In the genomic region with DNA sequence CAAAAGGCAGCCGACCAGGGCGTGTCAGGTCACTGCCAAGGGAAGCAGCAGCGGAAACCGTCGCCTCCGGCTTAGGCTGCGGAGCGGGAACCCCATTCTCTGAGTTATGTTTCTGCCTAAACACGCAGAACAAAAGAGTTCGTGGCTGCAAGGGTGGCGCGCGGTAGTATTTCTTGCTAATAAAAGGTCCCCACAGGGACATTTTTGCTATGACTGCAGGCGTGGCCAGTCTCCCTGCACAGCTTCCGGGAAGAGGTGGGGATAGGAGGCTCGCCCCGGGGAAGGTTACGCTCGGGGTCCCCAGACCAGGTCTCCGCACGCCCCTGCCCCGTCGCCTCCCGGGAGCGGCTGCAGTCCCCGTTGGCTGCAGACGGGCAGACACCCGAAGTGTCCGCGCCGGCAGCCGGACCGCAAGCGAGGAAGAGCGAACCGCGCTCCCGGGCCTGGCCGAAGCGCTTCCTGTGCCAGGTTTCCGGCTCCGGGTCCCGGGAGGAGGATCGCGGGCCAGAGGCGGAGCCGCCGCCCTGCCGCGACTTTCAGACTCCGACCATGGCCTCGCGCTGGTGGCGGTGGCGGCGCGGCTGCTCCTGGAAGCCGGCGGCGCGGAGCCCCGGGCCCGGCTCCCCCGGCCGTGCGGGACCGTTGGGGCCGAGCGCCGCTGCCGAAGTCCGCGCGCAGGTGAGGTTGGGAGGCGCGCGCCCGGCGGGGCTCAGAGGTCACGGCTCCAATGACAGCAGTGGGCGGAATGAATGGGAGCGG, we compare ENCODE assay signal across 1 cellular context.
TF ChIP-seq lines count a peak whose summit lies in the region.

A gene with protein sequence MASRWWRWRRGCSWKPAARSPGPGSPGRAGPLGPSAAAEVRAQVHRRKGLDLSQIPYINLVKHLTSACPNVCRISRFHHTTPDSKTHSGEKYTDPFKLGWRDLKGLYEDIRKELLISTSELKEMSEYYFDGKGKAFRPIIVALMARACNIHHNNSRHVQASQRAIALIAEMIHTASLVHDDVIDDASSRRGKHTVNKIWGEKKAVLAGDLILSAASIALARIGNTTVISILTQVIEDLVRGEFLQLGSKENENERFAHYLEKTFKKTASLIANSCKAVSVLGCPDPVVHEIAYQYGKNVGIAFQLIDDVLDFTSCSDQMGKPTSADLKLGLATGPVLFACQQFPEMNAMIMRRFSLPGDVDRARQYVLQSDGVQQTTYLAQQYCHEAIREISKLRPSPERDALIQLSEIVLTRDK (plus strand): TSS at position 539 of the 759 bp plus-strand sequence. CDS start 11 bp downstream, at position 550.

TF ChIP-seq in GM12878, 131 proteins besides CTCF, POLR2A, EP300 and RAD21 (continued from another document and continues in another):
- TF ChIP-seq, protein P1, sequence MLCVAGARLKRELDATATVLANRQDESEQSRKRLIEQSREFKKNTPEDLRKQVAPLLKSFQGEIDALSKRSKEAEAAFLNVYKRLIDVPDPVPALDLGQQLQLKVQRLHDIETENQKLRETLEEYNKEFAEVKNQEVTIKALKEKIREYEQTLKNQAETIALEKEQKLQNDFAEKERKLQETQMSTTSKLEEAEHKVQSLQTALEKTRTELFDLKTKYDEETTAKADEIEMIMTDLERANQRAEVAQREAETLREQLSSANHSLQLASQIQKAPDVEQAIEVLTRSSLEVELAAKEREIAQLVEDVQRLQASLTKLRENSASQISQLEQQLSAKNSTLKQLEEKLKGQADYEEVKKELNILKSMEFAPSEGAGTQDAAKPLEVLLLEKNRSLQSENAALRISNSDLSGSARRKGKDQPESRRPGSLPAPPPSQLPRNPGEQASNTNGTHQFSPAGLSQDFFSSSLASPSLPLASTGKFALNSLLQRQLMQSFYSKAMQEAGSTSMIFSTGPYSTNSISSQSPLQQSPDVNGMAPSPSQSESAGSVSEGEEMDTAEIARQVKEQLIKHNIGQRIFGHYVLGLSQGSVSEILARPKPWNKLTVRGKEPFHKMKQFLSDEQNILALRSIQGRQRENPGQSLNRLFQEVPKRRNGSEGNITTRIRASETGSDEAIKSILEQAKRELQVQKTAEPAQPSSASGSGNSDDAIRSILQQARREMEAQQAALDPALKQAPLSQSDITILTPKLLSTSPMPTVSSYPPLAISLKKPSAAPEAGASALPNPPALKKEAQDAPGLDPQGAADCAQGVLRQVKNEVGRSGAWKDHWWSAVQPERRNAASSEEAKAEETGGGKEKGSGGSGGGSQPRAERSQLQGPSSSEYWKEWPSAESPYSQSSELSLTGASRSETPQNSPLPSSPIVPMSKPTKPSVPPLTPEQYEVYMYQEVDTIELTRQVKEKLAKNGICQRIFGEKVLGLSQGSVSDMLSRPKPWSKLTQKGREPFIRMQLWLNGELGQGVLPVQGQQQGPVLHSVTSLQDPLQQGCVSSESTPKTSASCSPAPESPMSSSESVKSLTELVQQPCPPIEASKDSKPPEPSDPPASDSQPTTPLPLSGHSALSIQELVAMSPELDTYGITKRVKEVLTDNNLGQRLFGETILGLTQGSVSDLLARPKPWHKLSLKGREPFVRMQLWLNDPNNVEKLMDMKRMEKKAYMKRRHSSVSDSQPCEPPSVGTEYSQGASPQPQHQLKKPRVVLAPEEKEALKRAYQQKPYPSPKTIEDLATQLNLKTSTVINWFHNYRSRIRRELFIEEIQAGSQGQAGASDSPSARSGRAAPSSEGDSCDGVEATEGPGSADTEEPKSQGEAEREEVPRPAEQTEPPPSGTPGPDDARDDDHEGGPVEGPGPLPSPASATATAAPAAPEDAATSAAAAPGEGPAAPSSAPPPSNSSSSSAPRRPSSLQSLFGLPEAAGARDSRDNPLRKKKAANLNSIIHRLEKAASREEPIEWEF (IDR thresholded peaks at IDR 0.05; ENCODE audit: insufficient replicate concordance, low read depth, low read length), result no peak
- TF ChIP-seq SREBF2 (IDR thresholded peaks at IDR 0.05; ENCODE audit: low read length) (peak; percentile 44; the same call in 1 of the 2 replicates), HCFC1 (IDR thresholded peaks at IDR 0.05; ENCODE audit: low read length) (peak; percentile 64), BHLHE40 (IDR thresholded peaks at IDR 0.05; ENCODE audit: borderline replicate concordance in 1 of 2, low read depth in 2 of 2, low read length in 1 of 2) (peak; percentile 91 to 96; a peak in 3 of 4 replicates), IKZF1 (conservative IDR thresholded peaks at IDR 0.05) (peak; percentile 97), CEBPB (IDR thresholded peaks at IDR 0.05; ENCODE audit: borderline replicate concordance in 1 of 2, low read depth in 2 of 2, low read length in 2 of 2) (no peak), ZZZ3 (IDR thresholded peaks at IDR 0.05; ENCODE audit: control insufficient read depth, insufficient read length, low read depth) (no peak), BACH1 (IDR thresholded peaks at IDR 0.05; ENCODE audit: borderline replicate concordance) (peak; percentile 62; the same call in 1 of the 2 replicates), RUNX3 (IDR thresholded peaks at IDR 0.05; ENCODE audit: low read length) (peak; percentile 50; the same call in 1 of the 2 replicates), TBL1XR1 (IDR thresholded peaks at IDR 0.05; ENCODE audit: low read depth, low read length) (no peak), ASH2L (IDR thresholded peaks at IDR 0.05; ENCODE audit: borderline replicate concordance, low read depth) (peak; percentile 89), ZNF274 (IDR thresholded peaks at IDR 0.05; ENCODE audit: insufficient read depth, insufficient read length) (no peak), KLF5 (IDR thresholded peaks at IDR 0.05; ENCODE audit: partially characterized antibody) (peak; percentile 78), EGR1 (IDR thresholded peaks at IDR 0.05; ENCODE audit: borderline replicate concordance in 1 of 2, low read depth in 2 of 2, low read length in 2 of 2) (no peak), SMAD5 (IDR thresholded peaks at IDR 0.05; ENCODE audit: low read depth) (peak; percentile 65), ESRRA (IDR thresholded peaks at IDR 0.05; ENCODE audit: low read length) (no peak; the same call in 1 of the 2 replicates), PAX5 (IDR thresholded peaks at IDR 0.05; ENCODE audit: borderline replicate concordance, low read depth, low read length) (peak; percentile 64; the same call in 1 of the 2 replicates), CBX5 (IDR thresholded peaks at IDR 0.05; ENCODE audit: low read depth) (peak; percentile 71; the same call in 1 of the 2 replicates)
- TF ChIP-seq, protein P2, sequence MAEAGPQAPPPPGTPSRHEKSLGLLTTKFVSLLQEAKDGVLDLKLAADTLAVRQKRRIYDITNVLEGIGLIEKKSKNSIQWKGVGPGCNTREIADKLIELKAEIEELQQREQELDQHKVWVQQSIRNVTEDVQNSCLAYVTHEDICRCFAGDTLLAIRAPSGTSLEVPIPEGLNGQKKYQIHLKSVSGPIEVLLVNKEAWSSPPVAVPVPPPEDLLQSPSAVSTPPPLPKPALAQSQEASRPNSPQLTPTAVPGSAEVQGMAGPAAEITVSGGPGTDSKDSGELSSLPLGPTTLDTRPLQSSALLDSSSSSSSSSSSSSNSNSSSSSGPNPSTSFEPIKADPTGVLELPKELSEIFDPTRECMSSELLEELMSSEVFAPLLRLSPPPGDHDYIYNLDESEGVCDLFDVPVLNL (IDR thresholded peaks at IDR 0.05; ENCODE audit: low read depth, low read length), result peak; percentile 73; the same call in 1 of the 2 replicates
- TF ChIP-seq, protein P3, sequence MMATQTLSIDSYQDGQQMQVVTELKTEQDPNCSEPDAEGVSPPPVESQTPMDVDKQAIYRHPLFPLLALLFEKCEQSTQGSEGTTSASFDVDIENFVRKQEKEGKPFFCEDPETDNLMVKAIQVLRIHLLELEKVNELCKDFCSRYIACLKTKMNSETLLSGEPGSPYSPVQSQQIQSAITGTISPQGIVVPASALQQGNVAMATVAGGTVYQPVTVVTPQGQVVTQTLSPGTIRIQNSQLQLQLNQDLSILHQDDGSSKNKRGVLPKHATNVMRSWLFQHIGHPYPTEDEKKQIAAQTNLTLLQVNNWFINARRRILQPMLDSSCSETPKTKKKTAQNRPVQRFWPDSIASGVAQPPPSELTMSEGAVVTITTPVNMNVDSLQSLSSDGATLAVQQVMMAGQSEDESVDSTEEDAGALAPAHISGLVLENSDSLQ (IDR thresholded peaks at IDR 0.05), result peak; percentile 40; the same call in 1 of the 2 replicates
- TF ChIP-seq, protein P4, sequence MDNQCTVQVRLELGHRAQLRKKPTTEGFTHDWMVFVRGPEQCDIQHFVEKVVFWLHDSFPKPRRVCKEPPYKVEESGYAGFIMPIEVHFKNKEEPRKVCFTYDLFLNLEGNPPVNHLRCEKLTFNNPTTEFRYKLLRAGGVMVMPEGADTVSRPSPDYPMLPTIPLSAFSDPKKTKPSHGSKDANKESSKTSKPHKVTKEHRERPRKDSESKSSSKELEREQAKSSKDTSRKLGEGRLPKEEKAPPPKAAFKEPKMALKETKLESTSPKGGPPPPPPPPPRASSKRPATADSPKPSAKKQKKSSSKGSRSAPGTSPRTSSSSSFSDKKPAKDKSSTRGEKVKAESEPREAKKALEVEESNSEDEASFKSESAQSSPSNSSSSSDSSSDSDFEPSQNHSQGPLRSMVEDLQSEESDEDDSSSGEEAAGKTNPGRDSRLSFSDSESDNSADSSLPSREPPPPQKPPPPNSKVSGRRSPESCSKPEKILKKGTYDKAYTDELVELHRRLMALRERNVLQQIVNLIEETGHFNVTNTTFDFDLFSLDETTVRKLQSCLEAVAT (IDR thresholded peaks at IDR 0.05), result peak; percentile 39; the same call in 1 of the 2 replicates
- TF ChIP-seq, protein P5, sequence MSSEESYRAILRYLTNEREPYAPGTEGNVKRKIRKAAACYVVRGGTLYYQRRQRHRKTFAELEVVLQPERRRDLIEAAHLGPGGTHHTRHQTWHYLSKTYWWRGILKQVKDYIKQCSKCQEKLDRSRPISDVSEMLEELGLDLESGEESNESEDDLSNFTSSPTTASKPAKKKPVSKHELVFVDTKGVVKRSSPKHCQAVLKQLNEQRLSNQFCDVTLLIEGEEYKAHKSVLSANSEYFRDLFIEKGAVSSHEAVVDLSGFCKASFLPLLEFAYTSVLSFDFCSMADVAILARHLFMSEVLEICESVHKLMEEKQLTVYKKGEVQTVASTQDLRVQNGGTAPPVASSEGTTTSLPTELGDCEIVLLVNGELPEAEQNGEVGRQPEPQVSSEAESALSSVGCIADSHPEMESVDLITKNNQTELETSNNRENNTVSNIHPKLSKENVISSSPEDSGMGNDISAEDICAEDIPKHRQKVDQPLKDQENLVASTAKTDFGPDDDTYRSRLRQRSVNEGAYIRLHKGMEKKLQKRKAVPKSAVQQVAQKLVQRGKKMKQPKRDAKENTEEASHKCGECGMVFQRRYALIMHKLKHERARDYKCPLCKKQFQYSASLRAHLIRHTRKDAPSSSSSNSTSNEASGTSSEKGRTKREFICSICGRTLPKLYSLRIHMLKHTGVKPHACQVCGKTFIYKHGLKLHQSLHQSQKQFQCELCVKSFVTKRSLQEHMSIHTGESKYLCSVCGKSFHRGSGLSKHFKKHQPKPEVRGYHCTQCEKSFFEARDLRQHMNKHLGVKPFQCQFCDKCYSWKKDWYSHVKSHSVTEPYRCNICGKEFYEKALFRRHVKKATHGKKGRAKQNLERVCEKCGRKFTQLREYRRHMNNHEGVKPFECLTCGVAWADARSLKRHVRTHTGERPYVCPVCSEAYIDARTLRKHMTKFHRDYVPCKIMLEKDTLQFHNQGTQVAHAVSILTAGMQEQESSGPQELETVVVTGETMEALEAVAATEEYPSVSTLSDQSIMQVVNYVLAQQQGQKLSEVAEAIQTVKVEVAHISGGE (CRISPR knock-in tag; IDR thresholded peaks at IDR 0.05), result peak; percentile 60; the same call in 1 of the 2 replicates
- TF ChIP-seq, protein P6, sequence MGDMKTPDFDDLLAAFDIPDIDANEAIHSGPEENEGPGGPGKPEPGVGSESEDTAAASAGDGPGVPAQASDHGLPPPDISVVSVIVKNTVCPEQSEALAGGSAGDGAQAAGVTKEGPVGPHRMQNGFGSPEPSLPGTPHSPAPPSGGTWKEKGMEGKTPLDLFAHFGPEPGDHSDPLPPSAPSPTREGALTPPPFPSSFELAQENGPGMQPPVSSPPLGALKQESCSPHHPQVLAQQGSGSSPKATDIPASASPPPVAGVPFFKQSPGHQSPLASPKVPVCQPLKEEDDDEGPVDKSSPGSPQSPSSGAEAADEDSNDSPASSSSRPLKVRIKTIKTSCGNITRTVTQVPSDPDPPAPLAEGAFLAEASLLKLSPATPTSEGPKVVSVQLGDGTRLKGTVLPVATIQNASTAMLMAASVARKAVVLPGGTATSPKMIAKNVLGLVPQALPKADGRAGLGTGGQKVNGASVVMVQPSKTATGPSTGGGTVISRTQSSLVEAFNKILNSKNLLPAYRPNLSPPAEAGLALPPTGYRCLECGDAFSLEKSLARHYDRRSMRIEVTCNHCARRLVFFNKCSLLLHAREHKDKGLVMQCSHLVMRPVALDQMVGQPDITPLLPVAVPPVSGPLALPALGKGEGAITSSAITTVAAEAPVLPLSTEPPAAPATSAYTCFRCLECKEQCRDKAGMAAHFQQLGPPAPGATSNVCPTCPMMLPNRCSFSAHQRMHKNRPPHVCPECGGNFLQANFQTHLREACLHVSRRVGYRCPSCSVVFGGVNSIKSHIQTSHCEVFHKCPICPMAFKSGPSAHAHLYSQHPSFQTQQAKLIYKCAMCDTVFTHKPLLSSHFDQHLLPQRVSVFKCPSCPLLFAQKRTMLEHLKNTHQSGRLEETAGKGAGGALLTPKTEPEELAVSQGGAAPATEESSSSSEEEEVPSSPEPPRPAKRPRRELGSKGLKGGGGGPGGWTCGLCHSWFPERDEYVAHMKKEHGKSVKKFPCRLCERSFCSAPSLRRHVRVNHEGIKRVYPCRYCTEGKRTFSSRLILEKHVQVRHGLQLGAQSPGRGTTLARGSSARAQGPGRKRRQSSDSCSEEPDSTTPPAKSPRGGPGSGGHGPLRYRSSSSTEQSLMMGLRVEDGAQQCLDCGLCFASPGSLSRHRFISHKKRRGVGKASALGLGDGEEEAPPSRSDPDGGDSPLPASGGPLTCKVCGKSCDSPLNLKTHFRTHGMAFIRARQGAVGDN (IDR thresholded peaks at IDR 0.05), result peak; percentile 78
- TF ChIP-seq, protein P7, sequence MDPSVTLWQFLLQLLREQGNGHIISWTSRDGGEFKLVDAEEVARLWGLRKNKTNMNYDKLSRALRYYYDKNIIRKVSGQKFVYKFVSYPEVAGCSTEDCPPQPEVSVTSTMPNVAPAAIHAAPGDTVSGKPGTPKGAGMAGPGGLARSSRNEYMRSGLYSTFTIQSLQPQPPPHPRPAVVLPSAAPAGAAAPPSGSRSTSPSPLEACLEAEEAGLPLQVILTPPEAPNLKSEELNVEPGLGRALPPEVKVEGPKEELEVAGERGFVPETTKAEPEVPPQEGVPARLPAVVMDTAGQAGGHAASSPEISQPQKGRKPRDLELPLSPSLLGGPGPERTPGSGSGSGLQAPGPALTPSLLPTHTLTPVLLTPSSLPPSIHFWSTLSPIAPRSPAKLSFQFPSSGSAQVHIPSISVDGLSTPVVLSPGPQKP (IDR thresholded peaks at IDR 0.05; ENCODE audit: low read depth, low read length), result peak; percentile 94
- TF ChIP-seq, protein P8, sequence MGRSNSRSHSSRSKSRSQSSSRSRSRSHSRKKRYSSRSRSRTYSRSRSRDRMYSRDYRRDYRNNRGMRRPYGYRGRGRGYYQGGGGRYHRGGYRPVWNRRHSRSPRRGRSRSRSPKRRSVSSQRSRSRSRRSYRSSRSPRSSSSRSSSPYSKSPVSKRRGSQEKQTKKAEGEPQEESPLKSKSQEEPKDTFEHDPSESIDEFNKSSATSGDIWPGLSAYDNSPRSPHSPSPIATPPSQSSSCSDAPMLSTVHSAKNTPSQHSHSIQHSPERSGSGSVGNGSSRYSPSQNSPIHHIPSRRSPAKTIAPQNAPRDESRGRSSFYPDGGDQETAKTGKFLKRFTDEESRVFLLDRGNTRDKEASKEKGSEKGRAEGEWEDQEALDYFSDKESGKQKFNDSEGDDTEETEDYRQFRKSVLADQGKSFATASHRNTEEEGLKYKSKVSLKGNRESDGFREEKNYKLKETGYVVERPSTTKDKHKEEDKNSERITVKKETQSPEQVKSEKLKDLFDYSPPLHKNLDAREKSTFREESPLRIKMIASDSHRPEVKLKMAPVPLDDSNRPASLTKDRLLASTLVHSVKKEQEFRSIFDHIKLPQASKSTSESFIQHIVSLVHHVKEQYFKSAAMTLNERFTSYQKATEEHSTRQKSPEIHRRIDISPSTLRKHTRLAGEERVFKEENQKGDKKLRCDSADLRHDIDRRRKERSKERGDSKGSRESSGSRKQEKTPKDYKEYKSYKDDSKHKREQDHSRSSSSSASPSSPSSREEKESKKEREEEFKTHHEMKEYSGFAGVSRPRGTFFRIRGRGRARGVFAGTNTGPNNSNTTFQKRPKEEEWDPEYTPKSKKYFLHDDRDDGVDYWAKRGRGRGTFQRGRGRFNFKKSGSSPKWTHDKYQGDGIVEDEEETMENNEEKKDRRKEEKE (IDR thresholded peaks at IDR 0.05), result no peak
